In the genomic region with DNA sequence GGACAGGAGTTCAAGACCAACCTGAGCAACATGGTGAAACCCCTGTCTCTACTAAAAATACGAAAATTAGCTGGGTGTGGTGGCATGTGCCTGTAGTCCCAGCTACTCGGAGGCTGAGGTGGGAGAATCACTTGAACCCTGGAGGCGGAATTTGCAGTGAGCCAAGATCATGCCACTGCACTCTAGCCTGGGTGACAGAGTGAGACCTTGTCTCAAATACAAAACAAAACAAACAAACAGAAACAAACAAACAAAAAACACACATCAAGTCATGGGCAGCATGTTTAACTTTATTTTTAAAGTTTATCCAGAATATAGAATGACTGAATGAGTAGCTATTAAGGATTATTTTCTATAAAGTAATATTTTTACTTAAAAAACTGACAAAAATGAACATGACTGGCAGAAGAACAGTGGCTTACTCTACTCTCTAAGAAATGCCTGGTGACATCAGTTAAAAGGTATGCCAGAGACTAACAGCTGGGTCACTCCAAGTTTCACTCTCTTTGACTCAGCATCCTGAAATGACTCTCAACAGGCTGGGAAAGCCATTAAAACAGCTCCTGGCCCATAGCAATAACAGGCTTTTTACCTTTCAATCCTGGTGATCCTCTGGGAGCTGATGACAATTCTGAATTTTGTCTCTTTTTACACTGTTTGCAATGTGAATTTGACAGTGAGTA, we compare ENCODE assay signal across 8 cellular contexts.
DNase-seq lines count a peak whose midpoint lies in the region; ATAC-seq and TF ChIP-seq lines count a peak whose summit lies in the region.

No MANE protein-coding gene starts in this region.

- WGBS in liver: 92% methylated on average over 3 of the region's 3 CpGs

- DNase-seq in GM10266 (ENCODE audit: extremely low spot score) (peak; percentile 12), HT1080 (ENCODE audit: low read depth) (peak; percentile 89), astrocyte of the hippocampus (ENCODE audit: low read depth, low spot score) (peak; percentile 88), NCI-H1105 treated with DMSO at 0.1 percent for 48 hours (lab: John Stamatoyannopoulos, UW) (no peak), NCI-H345 treated with DMSO at 0.1 percent for 48 hours (lab: John Stamatoyannopoulos, UW; ENCODE audit: unreplicated experiment) (no peak)
- no peak for DNase-seq in activated T-cell treated with anti-CD3 and anti-CD28 coated beads, Interleukin-2, amount 50 U/mL, for 1 hour

- TF ChIP-seq CTCF in GM10266 (IDR thresholded peaks at IDR 0.05; ENCODE audit: control insufficient read depth, insufficient read depth, low read depth, missing control alignments): no peak
- no peak for TF ChIP-seq CTCF in liver (IDR thresholded peaks at IDR 0.05; ENCODE audit: low read depth, low read length, missing input control)

- peak overlapping the region; percentile 64 to 68 for H3K27ac ChIP-seq in liver (ENCODE audit: low read depth in 1 of 2, low read length in 2 of 2)

- H3K9me3 ChIP-seq in liver (ENCODE audit: control insufficient read depth in 4 of 4, low read length in 3 of 4): no peaks in the 10 kb centered on the region

- H3K4me1 ChIP-seq in liver (ENCODE audit: control insufficient read depth in 4 of 4, insufficient read depth in 4 of 4, low read length in 3 of 4): peaks cover 2 to 30% (median 27%) of the 10 kb centered on the region in 4 donors

- TF ChIP-seq RAD21 in liver (IDR thresholded peaks at IDR 0.05): no peak

- H3K9ac ChIP-seq in liver (ENCODE audit: low read depth in 1 of 2, low read length in 2 of 2): no peak overlapping the region

- H3K27me3 ChIP-seq in liver (ENCODE audit: control insufficient read depth in 4 of 4, insufficient read depth in 4 of 4, low read length in 3 of 4): no peaks in the 10 kb centered on the region

- peak; percentile 96 for ATAC-seq in GM21717 (IDR thresholded peaks at IDR 0.05; ENCODE audit: unreplicated experiment)

- no peak overlapping the region for H3K4me3 ChIP-seq in liver (ENCODE audit: low read depth in 1 of 3, low read length in 3 of 3)

- H3K36me3 ChIP-seq in liver (ENCODE audit: control insufficient read depth in 4 of 4, insufficient read depth in 3 of 4, low read depth in 1 of 4, low read length in 3 of 4): no peaks in the 10 kb centered on the region

TF ChIP-seq in liver, 16 proteins besides CTCF, POLR2A, EP300 and RAD21:
- TF ChIP-seq, protein P1, sequence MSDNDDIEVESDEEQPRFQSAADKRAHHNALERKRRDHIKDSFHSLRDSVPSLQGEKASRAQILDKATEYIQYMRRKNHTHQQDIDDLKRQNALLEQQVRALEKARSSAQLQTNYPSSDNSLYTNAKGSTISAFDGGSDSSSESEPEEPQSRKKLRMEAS (IDR thresholded peaks at IDR 0.05): no peak
- peak; percentile 40 to 41 for TF ChIP-seq JUND (IDR thresholded peaks at IDR 0.05)

Comparison
In these comparisons a context has a peak if more than half of its experiments do, and no peak if none do; other contexts are left out.
1. DNase-seq: peak in GM10266 (single experiment), HT1080 (single experiment) and astrocyte of the hippocampus (single experiment); none in NCI-H1105 treated with DMSO at 0.1 percent for 48 hours (single experiment), NCI-H345 treated with DMSO at 0.1 percent for 48 hours (single experiment) and activated T-cell treated with anti-CD3 and anti-CD28 coated beads, Interleukin-2, amount 50 U/mL, for 1 hour (single experiment).